In the genomic region with DNA sequence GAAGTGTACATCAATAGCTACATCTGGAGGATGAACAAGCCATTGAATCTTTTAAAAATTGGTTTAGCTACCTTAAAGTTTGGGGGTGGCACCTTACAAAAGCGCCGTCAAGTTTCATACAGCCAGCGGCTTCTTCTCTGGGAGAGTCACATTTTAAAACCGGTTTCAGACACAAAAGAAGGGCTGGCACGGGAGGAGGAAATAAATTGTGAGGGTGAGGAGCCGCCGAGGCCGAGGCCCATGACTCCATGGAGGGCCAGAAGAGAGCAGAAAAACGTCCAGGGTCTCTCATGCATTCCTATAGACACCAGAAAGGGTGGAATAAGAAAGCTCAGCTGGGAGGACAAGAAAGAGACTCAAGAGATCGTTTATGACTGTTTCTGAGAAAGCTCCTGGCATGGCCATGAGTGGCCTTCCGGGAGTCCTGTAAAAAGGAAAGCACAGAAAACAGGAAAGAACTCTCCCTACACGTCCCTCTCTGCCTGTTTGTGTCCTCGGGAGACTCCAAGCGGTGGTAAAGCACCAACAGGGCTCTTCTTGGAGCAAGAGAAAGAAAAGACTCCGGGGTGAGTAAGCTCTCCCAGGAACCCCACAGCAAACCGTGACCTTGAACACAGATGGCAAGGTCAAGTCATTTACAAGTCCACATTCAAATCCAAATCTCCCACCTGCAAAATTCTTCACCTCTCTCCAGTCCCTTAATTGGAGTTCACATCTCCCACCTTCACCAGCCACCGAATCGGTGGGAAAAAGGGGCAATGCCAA, we compare ENCODE assay signal across 8 cellular contexts. TPM values are rescaled to one million over a fixed set of nuclear protein-coding genes. Genes with fewer than 3 reads are reported as not detected.
DNase-seq lines count a peak whose midpoint lies in the region; ATAC-seq and TF ChIP-seq lines count a peak whose summit lies in the region.

No MANE protein-coding gene starts in this region.

- H3K9me3 ChIP-seq in A673 (ENCODE audit: low read depth, low read length, poor library complexity, severe bottlenecking): no peaks in the 10 kb centered on the region
- no peaks in the 10 kb centered on the region for H3K9me3 ChIP-seq in right lobe of liver

- intact Hi-C loops in A673 (cut with micrococcal nuclease; ENCODE audit: unreplicated experiment): loop anchor here (5.0 kb wide), 1 partner anchor 55 kb away; no protein-coding TSS in a partner anchor
- intact Hi-C loops in right lobe of liver (cut with DNase I): loop anchor here in 1 of 2 donors (10.0 kb wide), 1 partner anchor 48 kb away; no protein-coding TSS in a partner anchor

- TF ChIP-seq CTCF in A673 (conservative IDR thresholded peaks at IDR 0.05; ENCODE audit: low read depth, low read length) (no peak), right lobe of liver (IDR thresholded peaks at IDR 0.05) (peak; percentile 25 to 48 (median 38))

- POLR2A ChIA-PET in A673 (lab: Charles Lee; ENCODE audit: low non-redundant PET): interaction anchor here (0.6 kb wide), 1 partner anchor 8 kb away, joined by 3 read pairs; no protein-coding TSS in a partner anchor

- H3K27me3 ChIP-seq in A673 (replicated peaks; ENCODE audit: insufficient read depth, low read depth, low read length, poor library complexity): no peaks in the 10 kb centered on the region
- H3K27me3 ChIP-seq in right lobe of liver: no peaks in the 10 kb centered on the region

- no peaks in the 10 kb centered on the region for H3K36me3 ChIP-seq in A673 (ENCODE audit: insufficient read depth, low read length, poor library complexity, severe bottlenecking)
- H3K36me3 ChIP-seq in right lobe of liver: no peaks in the 10 kb centered on the region

- H3K4me3 ChIP-seq in A673 (ENCODE audit: low read depth, low read length, poor library complexity, severe bottlenecking): peak overlapping the region; percentile 75
- peak overlapping the region; percentile 77 to 85 (median 84) for H3K4me3 ChIP-seq in right lobe of liver

- TSS peak; percentile 61 for BruUV-seq in A673 (replicated peaks; lab: Mats Ljungman, UMichigan)

- H3K4me1 ChIP-seq in A673 (ENCODE audit: insufficient read depth, low read length, poor library complexity, severe bottlenecking): peaks cover 16% of the 10 kb centered on the region
- H3K4me1 ChIP-seq in right lobe of liver: peaks cover 0 to 38% (median 8%) of the 10 kb centered on the region in 4 donors

- CTCF ChIA-PET in A673 (lab: Charles Lee): interaction anchor here (0.6 to 1.9 kb wide), 2 partner anchors 54 to 162 kb away, joined by 3 to 14 read pairs; no protein-coding TSS in a partner anchor

- peak; percentile 40 to 60 (median 46) for ATAC-seq in right lobe of liver
- no peak for ATAC-seq in GM18519 (IDR thresholded peaks at IDR 0.05; ENCODE audit: low FRiP score, unreplicated experiment)
- no peak for ATAC-seq in HG03108 (IDR thresholded peaks at IDR 0.05; ENCODE audit: unreplicated experiment)

- peak overlapping the region; percentile 39 for H3K27ac ChIP-seq in A673 (ENCODE audit: low read depth, low read length, poor library complexity, severe bottlenecking)
- H3K27ac ChIP-seq in right lobe of liver: peak overlapping the region; percentile 81 to 99 (median 94)

- peak; percentile 37 for TF ChIP-seq POLR2A in right lobe of liver (IDR thresholded peaks at IDR 0.05)

- WGBS in right lobe of liver (ENCODE audit: insufficient coverage, low coverage, low lambda C conversion rate, missing lambda C conversion rate): 9% methylated on average over 18 of the region's 18 CpGs

- DNase-seq in A673 (ENCODE audit: low spot score): peak; percentile 62
- peak; percentile 67 for DNase-seq in GM04503 (ENCODE audit: low read depth)
- peak; percentile 19 for DNase-seq in SHP77 treated with DMSO at 0.1 percent for 48 hours (lab: John Stamatoyannopoulos, UW)
- peak; percentile 48 to 82 for DNase-seq in dermis microvascular lymphatic vessel endothelial cell (ENCODE audit: low read depth in 2 of 2)
- DNase-seq in right lobe of liver: peak; percentile 60 to 80 (median 73)
- DNase-seq in stromal cell of bone marrow (ENCODE audit: low read depth): peak; percentile 69

RNA-seq across cellular contexts. Expression of a gene that starts 1.8 kb away (rescaled TPM):
- total RNA-seq in A673 (2021): 4.7 and 6.1 TPM in 2 replicates
- total RNA-seq in dermis microvascular lymphatic vessel endothelial cell: 10.1 and 11.8 TPM in 2 replicates
- total RNA-seq in right lobe of liver: 10 to 100 TPM in 2 of 6 experiments, 1 to 10 TPM in 4; 8.3 to 11.4 (median 9.7) TPM

RNA-seq across cellular contexts. Expression of a gene that starts 13.7 kb away (rescaled TPM):
- 0.45 and 1.1 TPM in 2 replicates for total RNA-seq in A673 (2021)
- total RNA-seq in dermis microvascular lymphatic vessel endothelial cell: 3.9 and 4.6 TPM in 2 replicates
- total RNA-seq in right lobe of liver: 1 to 10 TPM; 3.5 to 8.5 (median 7.4) TPM

RNA-seq across cellular contexts. Expression of a gene that starts 40.3 kb away (rescaled TPM):
- 59.0 and 66.2 TPM in 2 replicates for total RNA-seq in A673 (2021)
- 10.5 and 11.7 TPM in 2 replicates for total RNA-seq in dermis microvascular lymphatic vessel endothelial cell
- 1 to 10 TPM; 2.3 to 5.5 (median 3.4) TPM for total RNA-seq in right lobe of liver

Comparison
In these comparisons a context has a peak if more than half of its experiments do, and no peak if none do; other contexts are left out.
1. DNase-seq: peak in every context shown above with its lines; median percentile 73 in right lobe of liver; 69 in stromal cell of bone marrow; 67 in GM04503; 65 in dermis microvascular lymphatic vessel endothelial cell; 62 in A673; 19 in SHP77 treated with DMSO at 0.1 percent for 48 hours.
2. ATAC-seq: peak in right lobe of liver (4 of 4); none in GM18519 (single experiment) and HG03108 (single experiment).